Comparison of ENCODE assay signal across 8 cellular contexts in genomic region chr10:97869091-97870042, GRCh38. TPM values are rescaled to one million over a fixed set of nuclear protein-coding genes. Genes with fewer than 3 reads are reported as not detected.
DNase-seq lines count a peak whose midpoint lies in the region; ATAC-seq and TF ChIP-seq lines count a peak whose summit lies in the region.

No MANE protein-coding gene starts in this region.

- H3K4me1 Mint-ChIP-seq in HFFc6 (ENCODE audit: low read depth) = peaks cover 7% of the 10 kb centered on the region; the same call in 1 of the 2 replicates
- H3K4me1 Mint-ChIP-seq in activated naive CD4-positive, alpha-beta T cell treated with anti-CD3 and anti-CD28 coated beads for 36 hours (ENCODE audit: low read depth) = peaks cover 11% of the 10 kb centered on the region

- H2AFZ ChIP-seq in SK-N-SH (ENCODE audit: low read depth) = 0 out of 2 replicates have a peak overlapping the region, but pooled peaks have one; percentile 41

- TF ChIP-seq POLR2A in NB4 (IDR thresholded peaks at IDR 0.05; ENCODE audit: extremely low read depth, insufficient read length) = peak; percentile 25

- no peak overlapping the region for H3K4me3 Mint-ChIP-seq in HFFc6
- peak overlapping the region; percentile 27 for H3K4me3 Mint-ChIP-seq in activated naive CD4-positive, alpha-beta T cell treated with anti-CD3 and anti-CD28 coated beads for 36 hours

- peaks cover 18% of the 10 kb centered on the region; the same call in 1 of the 2 replicates for H3K27me3 ChIP-seq in SK-N-SH (ENCODE audit: insufficient read depth)
- peaks cover 6% of the 10 kb centered on the region for H3K27me3 ChIP-seq in upper lobe of right lung

- DNase-seq in GM10248 (ENCODE audit: extremely low spot score) (peak; percentile 70), HFFc6 (peak; percentile 91), NB4 (ENCODE audit: low read depth) (peak; percentile 96), SK-N-SH (peak; percentile 93), globus pallidus (ENCODE audit: low spot score) (peak; percentile 61), pons (ENCODE audit: low spot score) (peak; percentile 85), upper lobe of right lung (peak; percentile 91)
- DNase-seq in activated naive CD4-positive, alpha-beta T cell treated with anti-CD3 and anti-CD28 coated beads for 36 hours = peak; percentile 95

- no peak for TF ChIP-seq EP300 in SK-N-SH (IDR thresholded peaks at IDR 0.05; ENCODE audit: borderline replicate concordance in 1 of 2, low read depth in 1 of 2, low read length in 1 of 2)

- no peak overlapping the region for H3K27ac Mint-ChIP-seq in HFFc6
- H3K27ac Mint-ChIP-seq in activated naive CD4-positive, alpha-beta T cell treated with anti-CD3 and anti-CD28 coated beads for 36 hours = no peak overlapping the region

- 18% methylated on average over 15 of the region's 19 CpGs for WGBS in SK-N-SH (ENCODE audit: low lambda C conversion rate)

- no peaks in the 10 kb centered on the region for H3K36me3 Mint-ChIP-seq in HFFc6 (ENCODE audit: low read depth)
- no peaks in the 10 kb centered on the region for H3K36me3 Mint-ChIP-seq in activated naive CD4-positive, alpha-beta T cell treated with anti-CD3 and anti-CD28 coated beads for 36 hours (ENCODE audit: low read depth)

- POLR2A ChIA-PET in GM10248 (lab: Yijun Ruan, JAX) (no interaction called here), SK-N-SH (lab: Yijun Ruan, JAX) (interaction anchor here (0.6 to 1.0 kb wide), 7 partner anchors 8 to 106 kb away, joined by 3 to 6 read pairs (median 3); partner anchors contain the start of gene GOLGA7B)

- H3K27ac ChIP-seq in SK-N-SH (ENCODE audit: low read depth in 2 of 2, low read length in 1 of 2) (peak overlapping the region in 1 of 2 experiments; percentile 80; a peak in 2 of 4 replicates), upper lobe of right lung (no peak overlapping the region)

- no peak overlapping the region for H3K9ac ChIP-seq in SK-N-SH

- no peaks in the 10 kb centered on the region for H3K9me2 ChIP-seq in SK-N-SH

- H3K4me3 ChIP-seq in NB4 (ENCODE audit: low read depth, low read length) = no peak overlapping the region
- no peak overlapping the region for H3K4me3 ChIP-seq in SK-N-SH (ENCODE audit: low read depth in 2 of 2, low read length in 1 of 2)
- no peak overlapping the region for H3K4me3 ChIP-seq in upper lobe of right lung

- intact Hi-C loops in activated naive CD4-positive, alpha-beta T cell treated with anti-CD3 and anti-CD28 coated beads for 36 hours (cut with micrococcal nuclease) = loop anchor here (1.0 to 2.0 kb wide), 8 partner anchors 20 to 193 kb away; partner anchors contain the start of genes AVPI1 and GOLGA7B
- intact Hi-C loops in upper lobe of right lung (cut with DNase I) = no loop called here

- peaks cover 0 to 15% of the 10 kb centered on the region in 2 experiments; a peak in 2 of 4 replicates for H3K4me1 ChIP-seq in SK-N-SH (ENCODE audit: control insufficient read depth in 1 of 2, insufficient read depth in 2 of 2, low read depth in 1 of 2, low read length in 1 of 2)
- peaks cover 10% of the 10 kb centered on the region for H3K4me1 ChIP-seq in upper lobe of right lung

- ATAC-seq in upper lobe of right lung = peak; percentile 97

- H4K20me1 ChIP-seq in SK-N-SH (ENCODE audit: insufficient read depth) = no peaks in the 10 kb centered on the region

- H3K27me3 Mint-ChIP-seq in HFFc6 (ENCODE audit: insufficient read depth) = peaks cover 37% of the 10 kb centered on the region
- H3K27me3 Mint-ChIP-seq in activated naive CD4-positive, alpha-beta T cell treated with anti-CD3 and anti-CD28 coated beads for 36 hours (ENCODE audit: low read depth) = no peaks in the 10 kb centered on the region

- no peak overlapping the region for H3K4me2 ChIP-seq in SK-N-SH

- no peaks in the 10 kb centered on the region for H3F3A ChIP-seq in SK-N-SH (replicated peaks; ENCODE audit: insufficient read depth)

- H3K9me3 ChIP-seq in SK-N-SH = no peaks in the 10 kb centered on the region
- no peaks in the 10 kb centered on the region for H3K9me3 ChIP-seq in upper lobe of right lung

- H3K36me3 ChIP-seq in SK-N-SH (replicated peaks in 1 of 2; ENCODE audit: control insufficient read depth in 1 of 2, insufficient read depth in 2 of 2, low read length in 1 of 2) (no peaks in the 10 kb centered on the region), upper lobe of right lung (no peaks in the 10 kb centered on the region)

- no peaks in the 10 kb centered on the region for H3K9me3 Mint-ChIP-seq in HFFc6
- no peaks in the 10 kb centered on the region for H3K9me3 Mint-ChIP-seq in activated naive CD4-positive, alpha-beta T cell treated with anti-CD3 and anti-CD28 coated beads for 36 hours

- H3K79me2 ChIP-seq in SK-N-SH (ENCODE audit: insufficient read depth) = no peaks in the 10 kb centered on the region

- CTCF ChIA-PET in GM10248 (lab: Yijun Ruan, JAX) (interaction anchor here (1.1 to 1.9 kb wide), 4 partner anchors 11 to 167 kb away, joined by 3 to 6 read pairs (median 4); no protein-coding TSS in a partner anchor), SK-N-SH (lab: Yijun Ruan, JAX) (interaction anchor here (0.6 to 9.1 kb wide), 48 partner anchors 9 to 259 kb away, joined by 3 to 277 read pairs (median 6); partner anchors contain the start of genes AVPI1 and GOLGA7B)
- CTCF ChIA-PET in activated naive CD4-positive, alpha-beta T cell treated with anti-CD3 and anti-CD28 coated beads for 36 hours (lab: Charles Lee) = interaction anchor here (0.6 to 12.0 kb wide), 30 partner anchors 8 to 192 kb away, joined by 3 to 232 read pairs (median 4); partner anchors contain the start of genes AVPI1, GOLGA7B and ZFYVE27

- peak; percentile 33 for TF ChIP-seq CTCF in GM10248 (IDR thresholded peaks at IDR 0.05; ENCODE audit: control extremely low read depth, extremely low read depth, low read depth, missing control alignments)
- TF ChIP-seq CTCF in HFFc6 (IDR thresholded peaks at IDR 0.05) = peak; percentile 84
- peak; percentile 94 for TF ChIP-seq CTCF in NB4 (IDR thresholded peaks at IDR 0.05; ENCODE audit: low read depth, low read length)
- peak; percentile 72 for TF ChIP-seq CTCF in SK-N-SH (IDR thresholded peaks at IDR 0.05)
- TF ChIP-seq CTCF in upper lobe of right lung (IDR thresholded peaks at IDR 0.05) = peak; percentile 74

- TF ChIP-seq RAD21 in SK-N-SH (IDR thresholded peaks at IDR 0.05; ENCODE audit: low read length) = peak; percentile 98

TF ChIP-seq in SK-N-SH, 30 proteins besides CTCF, POLR2A, EP300 and RAD21:
- TF ChIP-seq SMC3 (IDR thresholded peaks at IDR 0.05; ENCODE audit: low read depth, low read length) (peak; percentile 92), EZH2phosphoT487 (IDR thresholded peaks at IDR 0.05; ENCODE audit: borderline replicate concordance, low read depth) (no peak), ELF1 (IDR thresholded peaks at IDR 0.05) (no peak), SIN3A (IDR thresholded peaks at IDR 0.05; ENCODE audit: borderline replicate concordance, low read depth, low read length) (no peak), REST (IDR thresholded peaks at IDR 0.05; ENCODE audit: low read depth, low read length) (no peak), NRF1 (IDR thresholded peaks at IDR 0.05; ENCODE audit: low read depth, low read length) (peak; percentile 55), USF2 (IDR thresholded peaks at IDR 0.05; ENCODE audit: borderline replicate concordance, low read depth, low read length) (no peak), RFX5 (IDR thresholded peaks at IDR 0.05; ENCODE audit: low read length) (0 out of 2 replicates have a peak, but pooled peaks have one; percentile 18), MXI1 (IDR thresholded peaks at IDR 0.05; ENCODE audit: low read depth, low read length) (peak; percentile 91)

RNA-seq across cellular contexts. Expression of gene GOLGA7B, which starts 19.7 kb away (rescaled TPM):
- not detected for total RNA-seq in HFFc6 (2021; fragmentation: NEBNext Ultra II Directional; extraction: Animal tissue kit (Norgen Biotek cat#: 25700))
- polyA plus RNA-seq in SK-N-SH (2012; rRNA removed) = 0.03 and 0.13 TPM in 2 replicates
- 0.08 and 0.22 TPM in 2 replicates for polyA plus RNA-seq in SK-N-SH (2012; cell fraction: cytosol; rRNA removed)
- polyA plus RNA-seq in SK-N-SH (2012; cell fraction: nucleus; rRNA removed) = 0.18 and 0.31 TPM in 2 replicates
- under 1 TPM; 0.25 to 0.31 TPM for total RNA-seq in activated naive CD4-positive, alpha-beta T cell treated with anti-CD3 and anti-CD28 coated beads for 36 hours
- total RNA-seq in upper lobe of right lung = 0.98 TPM

Comparison
In these comparisons a context has a peak if more than half of its experiments do, and no peak if none do; other contexts are left out.
1. CTCF ChIP-seq: peak in every context shown above with its lines; median percentile 94 in NB4; 84 in HFFc6; 74 in upper lobe of right lung; 72 in SK-N-SH; 33 in GM10248.